Comparison of ENCODE assay signal across 8 cellular contexts in genomic region chr1:224592636-224593579, GRCh38. TPM values are rescaled to one million over a fixed set of nuclear protein-coding genes. Genes with fewer than 3 reads are reported as not detected.
DNase-seq lines count a peak whose midpoint lies in the region; ATAC-seq and TF ChIP-seq lines count a peak whose summit lies in the region.

No MANE protein-coding gene starts in this region.

- ATAC-seq in activated naive CD4-positive, alpha-beta T cell treated with anti-CD3 and anti-CD28 coated beads, Interleukin-2, amount 50 U/mL, for 72 hours = no peak

- H4K20me1 ChIP-seq in KMS-11 (ENCODE audit: insufficient read depth) (no peaks in the 10 kb centered on the region), osteoblast (ENCODE audit: insufficient read depth, low read length) (no peaks in the 10 kb centered on the region)

- H2AFZ ChIP-seq in KMS-11 (ENCODE audit: low read depth) (peak overlapping the region; percentile 53), osteoblast (ENCODE audit: low read length) (no peak overlapping the region)

- H3K4me1 ChIP-seq in KMS-11 (ENCODE audit: low read depth, poor library complexity, severe bottlenecking) = peaks cover 52% of the 10 kb centered on the region
- peaks cover 15% of the 10 kb centered on the region for H3K4me1 ChIP-seq in osteoblast (ENCODE audit: insufficient read depth, low read length)

- H3K36me3 ChIP-seq in GM06990 (ENCODE audit: control insufficient read depth, insufficient read depth, low read length) (no peaks in the 10 kb centered on the region), KMS-11 (ENCODE audit: insufficient read depth) (no peaks in the 10 kb centered on the region), osteoblast (ENCODE audit: insufficient read depth, low read length) (no peaks in the 10 kb centered on the region)

- H3K9me3 ChIP-seq in osteoblast (ENCODE audit: low read depth, low read length) = no peaks in the 10 kb centered on the region

- H3K4me2 ChIP-seq in KMS-11 (peak overlapping the region; percentile 65), osteoblast (ENCODE audit: insufficient read depth, low read length) (peak overlapping the region; percentile 24)

- H3K4me3 ChIP-seq in GM06990 (replicated peaks; ENCODE audit: low read depth, low read length) = no peak overlapping the region
- peak overlapping the region; percentile 21 for H3K4me3 ChIP-seq in KMS-11 (IDR thresholded peaks at IDR 0.05; ENCODE audit: insufficient read depth, low read depth, low read length)
- no peak overlapping the region for H3K4me3 ChIP-seq in astrocyte of the cerebellum (ENCODE audit: low read depth, low read length)
- no peak overlapping the region for H3K4me3 ChIP-seq in osteoblast (ENCODE audit: insufficient read depth, low read length)

- in situ Hi-C loops in astrocyte of the cerebellum (cut with HindIII; ENCODE audit: low sequenced_read_pairs) = no loop called here

- no peak overlapping the region for H3K27ac Mint-ChIP-seq in activated naive CD4-positive, alpha-beta T cell treated with anti-CD3 and anti-CD28 coated beads, Interleukin-2, amount 50 U/mL, for 72 hours

- no peak for TF ChIP-seq CTCF in GM06990 (IDR thresholded peaks at IDR 0.05; ENCODE audit: insufficient read depth, low read length, poor library complexity, severe bottlenecking)
- no peak for TF ChIP-seq CTCF in KMS-11 (conservative IDR thresholded peaks at IDR 0.05; ENCODE audit: low read depth, low read length)
- TF ChIP-seq CTCF in astrocyte of the cerebellum (IDR thresholded peaks at IDR 0.05; ENCODE audit: low read depth, low read length, missing control alignments) = no peak
- no peak for TF ChIP-seq CTCF in osteoblast (IDR thresholded peaks at IDR 0.05; ENCODE audit: extremely low read depth, low read depth, low read length)
- TF ChIP-seq CTCF in GM10266 (IDR thresholded peaks at IDR 0.05; ENCODE audit: control insufficient read depth, insufficient read depth, low read depth, missing control alignments) = no peak

- no peaks in the 10 kb centered on the region for H3K79me2 ChIP-seq in KMS-11 (ENCODE audit: insufficient read depth, low read depth)
- H3K79me2 ChIP-seq in osteoblast (ENCODE audit: insufficient read depth, low read length) = no peaks in the 10 kb centered on the region

- H3K36me3 Mint-ChIP-seq in activated naive CD4-positive, alpha-beta T cell treated with anti-CD3 and anti-CD28 coated beads, Interleukin-2, amount 50 U/mL, for 72 hours = no peaks in the 10 kb centered on the region

- no peaks in the 10 kb centered on the region for H3K9me3 Mint-ChIP-seq in activated naive CD4-positive, alpha-beta T cell treated with anti-CD3 and anti-CD28 coated beads, Interleukin-2, amount 50 U/mL, for 72 hours

- H3K9ac ChIP-seq in KMS-11 = peak overlapping the region; percentile 8; the same call in 1 of the 2 replicates

- no peaks in the 10 kb centered on the region for H3K27me3 ChIP-seq in GM06990 (replicated peaks; ENCODE audit: control insufficient read depth, insufficient read depth, low read length)
- H3K27me3 ChIP-seq in KMS-11 (ENCODE audit: insufficient read depth, low read depth) = no peaks in the 10 kb centered on the region
- H3K27me3 ChIP-seq in osteoblast (ENCODE audit: insufficient read depth, low read length) = no peaks in the 10 kb centered on the region

- H3K27ac ChIP-seq in KMS-11 (peak overlapping the region; percentile 68), osteoblast (ENCODE audit: low read depth, low read length) (no peak overlapping the region)

- DNase-seq in GM06990 (ENCODE audit: extremely low read depth, insufficient read length) (peak; percentile 7), astrocyte of the cerebellum (ENCODE audit: low read depth) (peak; percentile 95), osteoblast (ENCODE audit: insufficient read length, low spot score, missing footprints) (peak; percentile 58), NCI-H187 treated with DMSO at 0.1 percent for 48 hours (lab: John Stamatoyannopoulos, UW) (no peak), GM10266 (ENCODE audit: extremely low spot score) (no peak)
- DNase-seq in stimulated activated CD4-positive, alpha-beta T cell treated with anti-CD3 and anti-CD28 coated beads, Interleukin-2, amount 100 ng/mL, for 24 hours = no peak
- DNase-seq in activated naive CD4-positive, alpha-beta T cell treated with anti-CD3 and anti-CD28 coated beads, Interleukin-2, amount 50 U/mL, for 72 hours (ENCODE audit: low spot score in 2 of 2) = no peak

RNA-seq across cellular contexts. Expression of gene CNIH3, which starts 23.2 kb away (rescaled TPM):
- 3.6 and 9.7 TPM in 2 replicates for total RNA-seq in osteoblast
- 1 to 10 TPM; 1.1 to 1.8 TPM for total RNA-seq in activated naive CD4-positive, alpha-beta T cell treated with anti-CD3 and anti-CD28 coated beads, Interleukin-2, amount 50 U/mL, for 72 hours

Comparison
In these comparisons a context has a peak if more than half of its experiments do, and no peak if none do; other contexts are left out.
1. DNase-seq: peak in GM06990 (single experiment), astrocyte of the cerebellum (single experiment) and osteoblast (single experiment); none in NCI-H187 treated with DMSO at 0.1 percent for 48 hours (single experiment), stimulated activated CD4-positive, alpha-beta T cell treated with anti-CD3 and anti-CD28 coated beads, Interleukin-2, amount 100 ng/mL, for 24 hours (0 of 2), activated naive CD4-positive, alpha-beta T cell treated with anti-CD3 and anti-CD28 coated beads, Interleukin-2, amount 50 U/mL, for 72 hours (0 of 2) and GM10266 (single experiment).